ENCODE assay signal across 11 cellular contexts in the genomic region with DNA sequence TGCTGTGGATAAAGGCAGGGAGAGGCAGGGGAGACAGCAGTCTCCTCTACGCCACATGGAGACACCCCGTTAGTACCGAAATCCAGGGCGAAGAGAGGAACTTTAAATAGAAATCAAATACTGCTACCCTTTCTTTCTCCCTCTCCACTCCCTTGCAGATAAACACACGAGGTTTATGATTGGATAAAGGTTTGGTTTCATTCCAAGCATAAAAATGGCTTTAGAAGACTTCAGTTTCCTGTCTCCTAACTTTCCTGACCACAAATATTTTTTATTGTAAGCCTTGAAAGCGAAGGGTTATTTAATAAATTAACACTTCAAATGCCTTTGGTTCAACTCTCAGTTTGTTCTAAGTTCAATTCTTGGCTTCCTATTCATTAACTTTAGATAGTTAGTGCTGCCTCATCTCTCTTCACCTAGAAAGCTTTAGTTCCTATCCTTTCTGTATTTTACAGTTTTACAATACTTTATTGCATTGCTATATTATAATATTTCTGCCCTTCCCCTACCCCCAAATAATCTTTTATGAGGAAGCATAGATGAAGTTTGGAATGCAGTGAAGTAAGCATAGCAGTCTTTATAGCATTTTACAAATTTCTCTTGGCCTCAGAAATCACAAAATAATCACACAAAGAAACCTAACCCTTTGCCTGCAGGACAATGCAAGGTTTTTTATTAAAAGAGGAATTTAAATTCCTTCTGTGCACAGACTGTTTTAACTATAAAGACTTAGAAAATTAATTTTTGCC. TPM values are rescaled to one million over a fixed set of nuclear protein-coding genes. Genes with fewer than 3 reads are reported as not detected.
DNase-seq lines count a peak whose midpoint lies in the region; ATAC-seq and TF ChIP-seq lines count a peak whose summit lies in the region.
"Had no signal": no experiment of that assay in that cellular context is flagged by ENCODE, and none has a peak within 500 bp of the region (broad histone marks: within the 10 kb centered on the region; RNA-seq: fewer than 3 reads in every experiment).

No MANE protein-coding gene starts in this region.

- ATAC-seq in GM18870 (IDR thresholded peaks at IDR 0.05; ENCODE audit: unreplicated experiment): no peak

- H3K79me2 ChIP-seq in GM23248 (ENCODE audit: insufficient read depth): no peaks in the 10 kb centered on the region

- no peak for TF ChIP-seq CTCF in VCaP (conservative IDR thresholded peaks at IDR 0.05)
- no peak for TF ChIP-seq CTCF in esophagus squamous epithelium (IDR thresholded peaks at IDR 0.05)

- intact Hi-C loops in esophagus squamous epithelium (cut with DNase I): no loop called here

- no peaks in the 10 kb centered on the region for H3K27me3 ChIP-seq in GM23248 (replicated peaks; ENCODE audit: insufficient read depth)
- no peaks in the 10 kb centered on the region for H3K27me3 ChIP-seq in skeletal muscle tissue (ENCODE audit: control insufficient read depth in 3 of 3, insufficient read depth in 3 of 3, low read length in 3 of 3)
- H3K27me3 ChIP-seq in esophagus squamous epithelium: no peaks in the 10 kb centered on the region

- H3K4me3 ChIP-seq in GM23248: no peak overlapping the region
- H3K4me3 ChIP-seq in skeletal muscle tissue (ENCODE audit: low read length in 3 of 3): peak overlapping the region in 2 of 3 donors; percentile 2 to 31
- H3K4me3 ChIP-seq in esophagus squamous epithelium: peak overlapping the region in 1 of 4 donors; percentile 21

- TF ChIP-seq POLR2A in esophagus squamous epithelium (IDR thresholded peaks at IDR 0.05): no peak

- H3K9me2 ChIP-seq in GM23248 (ENCODE audit: insufficient read depth): no peaks in the 10 kb centered on the region

- no peak overlapping the region for H3K9ac ChIP-seq in GM23248
- peak overlapping the region in 1 of 3 donors; percentile 12 for H3K9ac ChIP-seq in skeletal muscle tissue (ENCODE audit: low read depth in 1 of 3, low read length in 3 of 3)

- WGBS in GM23248 (ENCODE audit: low coverage in 1 of 2, low lambda C conversion rate in 2 of 2, missing lambda C conversion rate in 2 of 2), 2 experiments: 20 to 21% methylated on average over 6 of the region's 6 CpGs
- 30 to 41% methylated on average over 6 of the region's 6 CpGs for WGBS in esophagus squamous epithelium, 2 donors

- H3K36me3 ChIP-seq in GM23248 (ENCODE audit: low read depth) (no peaks in the 10 kb centered on the region), skeletal muscle tissue (ENCODE audit: control insufficient read depth in 3 of 3, insufficient read depth in 3 of 3, low read length in 3 of 3) (no peaks in the 10 kb centered on the region), esophagus squamous epithelium (no peaks in the 10 kb centered on the region)

- in situ Hi-C loops in GM23248 (cut with MboI): no loop called here

- H3F3A ChIP-seq in GM23248 (ENCODE audit: insufficient read depth): peaks cover 5% of the 10 kb centered on the region; the same call in 1 of the 2 replicates

- H4K20me1 ChIP-seq in GM23248 (ENCODE audit: insufficient read depth): no peaks in the 10 kb centered on the region

- DNase-seq in GM23248 (peak; percentile 47), foreskin melanocyte (peak; percentile 50), esophagus squamous epithelium (lab: John Stamatoyannopoulos, UW) (no peak), NCI-H2029 treated with DMSO at 0.1 percent for 48 hours (lab: John Stamatoyannopoulos, UW) (no peak), NOMO-1 treated with DMSO at 0.1 percent for 48 hours (lab: John Stamatoyannopoulos, UW; ENCODE audit: unreplicated experiment) (no peak)
- DNase-seq: activated CD4-positive, CD25-positive, alpha-beta regulatory T cell; NCI-H1694 treated with DMSO at 0.1 percent for 48 hours; posterior cingulate gyrus had no signal

- H3K27ac ChIP-seq in GM23248 (no peak overlapping the region), VCaP (peak overlapping the region; percentile 47), skeletal muscle tissue (ENCODE audit: low read depth, low read length) (no peak overlapping the region), esophagus squamous epithelium (peak overlapping the region in 1 of 4 donors; percentile 14)

- H2AFZ ChIP-seq in GM23248: peak overlapping the region; percentile 60; the same call in 1 of the 2 replicates

- H3K4me2 ChIP-seq in GM23248 (ENCODE audit: unreplicated experiment): peak overlapping the region; percentile 24

- H3K4me1 ChIP-seq in GM23248 (ENCODE audit: insufficient read depth) (peaks cover 13% of the 10 kb centered on the region), skeletal muscle tissue (ENCODE audit: control insufficient read depth in 3 of 3, insufficient read depth in 3 of 3, low read length in 3 of 3) (peaks cover 0 to 4% (median 0%) of the 10 kb centered on the region in 3 donors), esophagus squamous epithelium (peaks cover 0 to 27% (median 4%) of the 10 kb centered on the region in 3 donors)

- no peaks in the 10 kb centered on the region for H3K9me3 ChIP-seq in GM23248 (ENCODE audit: low read depth)
- H3K9me3 ChIP-seq in skeletal muscle tissue (ENCODE audit: control insufficient read depth in 3 of 3, low read length in 3 of 3): no peaks in the 10 kb centered on the region
- H3K9me3 ChIP-seq in esophagus squamous epithelium: no peaks in the 10 kb centered on the region

RNA-seq across cellular contexts. Expression of a gene that starts 31.6 kb away (rescaled TPM):
- total RNA-seq in GM23248 (2014; rRNA removed; shearing (Covaris generic)): 56.7 and 60.6 TPM in 2 replicates
- 76.8 and 78.8 TPM in 2 replicates for polyA plus RNA-seq in GM23248 (2016; fragmentation: Nextera tagmentation; extraction: Ambion mirVana)
- total RNA-seq in skeletal muscle tissue: 27.7 TPM
- total RNA-seq in esophagus squamous epithelium: 10 to 100 TPM; 18.0 to 38.1 (median 30.2) TPM

Comparison
In these comparisons a context has a peak if more than half of its experiments do, and no peak if none do; other contexts are left out.
1. DNase-seq: peak in GM23248 (single experiment) and foreskin melanocyte (single experiment); none in esophagus squamous epithelium (single experiment), NCI-H2029 treated with DMSO at 0.1 percent for 48 hours (single experiment) and NOMO-1 treated with DMSO at 0.1 percent for 48 hours (single experiment).